In the genomic region with DNA sequence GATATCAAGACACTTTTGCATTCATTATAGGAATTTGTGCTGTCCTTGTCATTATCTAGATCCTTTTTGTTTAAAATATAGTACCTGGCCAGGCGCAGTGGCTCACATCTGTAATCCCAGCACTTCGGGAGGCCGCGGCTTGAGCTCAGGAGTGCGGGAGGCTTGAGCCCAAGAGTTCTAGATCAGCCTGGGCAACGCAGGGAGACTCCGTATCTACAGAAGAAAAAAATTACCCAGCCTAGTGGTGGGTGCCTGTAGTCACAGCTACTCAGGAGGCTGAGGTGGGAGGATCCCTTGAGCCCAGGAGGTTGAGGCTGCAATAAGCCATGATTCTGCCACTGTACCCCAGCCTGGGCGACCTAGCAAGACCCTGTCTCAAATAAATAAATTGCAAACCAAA, we compare ENCODE assay signal across 6 cellular contexts. TPM values are rescaled to one million over a fixed set of nuclear protein-coding genes. Genes with fewer than 3 reads are reported as not detected.
DNase-seq lines count a peak whose midpoint lies in the region; ATAC-seq lines count a peak whose summit lies in the region.

No MANE protein-coding gene starts in this region.

- peak; percentile 24 for ATAC-seq in sciatic nerve
- no peak for ATAC-seq in HG02763 (IDR thresholded peaks at IDR 0.05; ENCODE audit: unreplicated experiment)
- no peak for ATAC-seq in HG02885 (IDR thresholded peaks at IDR 0.05; ENCODE audit: poor library complexity, unreplicated experiment)

- DNase-seq in stimulated activated CD4-positive, alpha-beta T cell treated with anti-CD3 and anti-CD28 coated beads, Interleukin-1b, Interleukin-23, amount 100 ng/mL, for 48 hours, result peak; percentile 21
- DNase-seq in stimulated activated CD4-positive, alpha-beta T cell treated with anti-CD3 and anti-CD28 coated beads, Interleukin-4, amount 100 ng/mL, for 1 hour, result no peak
- peak; percentile 23 for DNase-seq in dermis blood vessel endothelial cell
- no peak for DNase-seq in sciatic nerve (ENCODE audit: low spot score)

- intact Hi-C loops in sciatic nerve (cut with DNase I), result no loop called here

RNA-seq across cellular contexts. Expression of a gene that starts 0.6 kb away (rescaled TPM):
- total RNA-seq in dermis blood vessel endothelial cell (0.98 and 3.6 TPM in 2 replicates), sciatic nerve (9.9 TPM)

RNA-seq across cellular contexts. Expression of a gene that starts 6.5 kb away (rescaled TPM):
- total RNA-seq in dermis blood vessel endothelial cell (16.7 and 19.7 TPM in 2 replicates), sciatic nerve (16.1 TPM)

RNA-seq across cellular contexts. Expression of a gene that starts 44.4 kb away (rescaled TPM):
- 0.09 and 0.34 TPM in 2 replicates for total RNA-seq in dermis blood vessel endothelial cell
- not detected for total RNA-seq in sciatic nerve

RNA-seq across cellular contexts. Expression of a gene that starts 49.7 kb away (rescaled TPM):
- total RNA-seq in dermis blood vessel endothelial cell (0.85 and 0.88 TPM in 2 replicates), sciatic nerve (4.1 TPM)

RNA-seq across cellular contexts. Expression of a gene that starts 53.1 kb away (rescaled TPM):
- total RNA-seq in dermis blood vessel endothelial cell (4.4 and 5.6 TPM in 2 replicates), sciatic nerve (41.8 TPM)

Comparison
In these comparisons a context has a peak if more than half of its experiments do, and no peak if none do; other contexts are left out.
1. DNase-seq: peak in stimulated activated CD4-positive, alpha-beta T cell treated with anti-CD3 and anti-CD28 coated beads, Interleukin-1b, Interleukin-23, amount 100 ng/mL, for 48 hours (single experiment) and dermis blood vessel endothelial cell (single experiment); none in stimulated activated CD4-positive, alpha-beta T cell treated with anti-CD3 and anti-CD28 coated beads, Interleukin-4, amount 100 ng/mL, for 1 hour (single experiment) and sciatic nerve (single experiment).